In the genomic region with DNA sequence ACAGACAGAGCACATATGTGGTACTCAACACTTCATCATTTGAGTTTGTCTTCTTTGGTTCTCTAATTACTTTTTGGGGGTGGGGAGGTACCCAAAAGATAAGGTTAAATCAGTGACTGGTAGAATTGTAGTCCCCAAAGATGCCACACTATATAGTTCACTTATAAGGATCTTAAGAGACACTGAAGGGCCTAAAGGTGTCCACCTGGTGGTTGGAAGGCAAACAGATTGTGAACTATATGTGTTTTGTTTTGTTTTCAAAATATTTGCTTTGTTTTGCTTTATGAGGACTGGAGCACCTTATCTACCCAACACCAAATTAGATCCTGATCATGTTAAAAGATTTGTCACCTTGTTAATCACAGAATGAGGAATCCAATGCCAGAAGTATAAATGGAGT, we compare ENCODE assay signal across 12 cellular contexts.
DNase-seq lines count a peak whose midpoint lies in the region; ATAC-seq and TF ChIP-seq lines count a peak whose summit lies in the region.
"Had no signal": no experiment of that assay in that cellular context is flagged by ENCODE, and none has a peak within 500 bp of the region (broad histone marks: within the 10 kb centered on the region; RNA-seq: fewer than 3 reads in every experiment).

No MANE protein-coding gene starts in this region.

- H3K27me3 ChIP-seq in RWPE2 (ENCODE audit: insufficient read depth, poor library complexity, severe bottlenecking) (no peaks in the 10 kb centered on the region), thyroid gland (no peaks in the 10 kb centered on the region), tibial nerve (no peaks in the 10 kb centered on the region), left ventricle myocardium inferior (ENCODE audit: low read depth) (no peaks in the 10 kb centered on the region)

- H3K27ac Mint-ChIP-seq in HFFc6, result no peak overlapping the region
- H3K27ac Mint-ChIP-seq: activated naive CD4-positive, alpha-beta T cell treated with anti-CD3 and anti-CD28 coated beads, Interleukin-2, amount 10 ng/mL, durations not matched to agents 7 days and 5 days; natural killer cell had no signal

- no peak overlapping the region for H3K4me3 ChIP-seq in RWPE2 (ENCODE audit: severe bottlenecking)
- no peak overlapping the region for H3K4me3 ChIP-seq in thyroid gland (replicated peaks in 1 of 3)
- H3K4me3 ChIP-seq in tibial nerve, result no peak overlapping the region
- H3K4me3 ChIP-seq in left ventricle myocardium inferior, result no peak overlapping the region

- TF ChIP-seq POLR2A in thyroid gland (IDR thresholded peaks at IDR 0.05) (no peak), tibial nerve (IDR thresholded peaks at IDR 0.05) (no peak)

- peak; percentile 51; the same call in 1 of the 2 replicates for TF ChIP-seq CTCF in HFFc6 (IDR thresholded peaks at IDR 0.05)
- TF ChIP-seq CTCF in RWPE2 (IDR thresholded peaks at IDR 0.05; ENCODE audit: poor library complexity, severe bottlenecking), result peak; percentile 36
- TF ChIP-seq CTCF in thyroid gland (IDR thresholded peaks at IDR 0.05), result no peak
- TF ChIP-seq CTCF in tibial nerve (IDR thresholded peaks at IDR 0.05), result no peak
- no peak for TF ChIP-seq CTCF in left ventricle myocardium inferior (IDR thresholded peaks at IDR 0.05; ENCODE audit: borderline replicate concordance)

- H3K36me3 Mint-ChIP-seq in HFFc6 (ENCODE audit: low read depth), result no peaks in the 10 kb centered on the region
- H3K36me3 Mint-ChIP-seq: activated naive CD4-positive, alpha-beta T cell treated with anti-CD3 and anti-CD28 coated beads, Interleukin-2, amount 10 ng/mL, durations not matched to agents 7 days and 5 days; natural killer cell had no signal

- ATAC-seq in RWPE2 (ENCODE audit: low read depth) (no peak), esophagus mucosa (no peak)
- ATAC-seq: natural killer cell had no signal

- no peaks in the 10 kb centered on the region for H3K27me3 Mint-ChIP-seq in HFFc6 (ENCODE audit: insufficient read depth)
- H3K27me3 Mint-ChIP-seq: activated naive CD4-positive, alpha-beta T cell treated with anti-CD3 and anti-CD28 coated beads, Interleukin-2, amount 10 ng/mL, durations not matched to agents 7 days and 5 days had no signal

- H3K4me1 ChIP-seq in RWPE2 (ENCODE audit: insufficient read depth, poor library complexity, severe bottlenecking) (no peaks in the 10 kb centered on the region), thyroid gland (no peaks in the 10 kb centered on the region), tibial nerve (peaks cover 0 to 4% (median 0%) of the 10 kb centered on the region in 4 donors), left ventricle myocardium inferior (no peaks in the 10 kb centered on the region)

- no peaks in the 10 kb centered on the region for H3K36me3 ChIP-seq in RWPE2 (ENCODE audit: low read depth)
- no peaks in the 10 kb centered on the region for H3K36me3 ChIP-seq in thyroid gland
- no peaks in the 10 kb centered on the region for H3K36me3 ChIP-seq in tibial nerve
- no peaks in the 10 kb centered on the region for H3K36me3 ChIP-seq in left ventricle myocardium inferior

- no peak overlapping the region for H3K4me3 Mint-ChIP-seq in HFFc6
- H3K4me3 Mint-ChIP-seq: activated naive CD4-positive, alpha-beta T cell treated with anti-CD3 and anti-CD28 coated beads, Interleukin-2, amount 10 ng/mL, durations not matched to agents 7 days and 5 days; natural killer cell had no signal

- H3K27ac ChIP-seq in RWPE2 (ENCODE audit: poor library complexity, severe bottlenecking), result no peak overlapping the region
- H3K27ac ChIP-seq in thyroid gland, result no peak overlapping the region
- H3K27ac ChIP-seq in tibial nerve, result no peak overlapping the region
- no peak overlapping the region for H3K27ac ChIP-seq in left ventricle myocardium inferior (replicated peaks)

- no peaks in the 10 kb centered on the region for H3K9me3 ChIP-seq in RWPE2 (ENCODE audit: severe bottlenecking)
- H3K9me3 ChIP-seq in thyroid gland, result no peaks in the 10 kb centered on the region
- no peaks in the 10 kb centered on the region for H3K9me3 ChIP-seq in tibial nerve
- no peaks in the 10 kb centered on the region for H3K9me3 ChIP-seq in left ventricle myocardium inferior (replicated peaks)

- H3K4me1 Mint-ChIP-seq in HFFc6 (ENCODE audit: low read depth), result no peaks in the 10 kb centered on the region
- H3K4me1 Mint-ChIP-seq: activated naive CD4-positive, alpha-beta T cell treated with anti-CD3 and anti-CD28 coated beads, Interleukin-2, amount 10 ng/mL, durations not matched to agents 7 days and 5 days; natural killer cell had no signal

- intact Hi-C loops in thyroid gland (cut with DNase I) (no loop called here), left ventricle myocardium inferior (cut with micrococcal nuclease) (no loop called here)

- TF ChIP-seq EP300 in tibial nerve (IDR thresholded peaks at IDR 0.05), result no peak

- DNase-seq in ELR (ENCODE audit: low read depth), result peak; percentile 25
- no peak for DNase-seq in HFFc6
- DNase-seq in RWPE2 (ENCODE audit: low spot score), result no peak
- DNase-seq in kidney glomerular epithelial cell (lab: John Stamatoyannopoulos, UW), result peak; percentile 18
- no peak for DNase-seq in thyroid gland
- no peak for DNase-seq in tibial nerve (ENCODE audit: low spot score in 2 of 2)
- no peak for DNase-seq in left ventricle myocardium inferior
- DNase-seq: activated CD4-positive, alpha-beta T cell treated with anti-CD3 and anti-CD28 coated beads for 1 hour; activated naive CD4-positive, alpha-beta T cell treated with anti-CD3 and anti-CD28 coated beads, Interleukin-2, amount 10 ng/mL, durations not matched to agents 7 days and 5 days; natural killer cell; stimulated activated CD4-positive, alpha-beta T cell treated with anti-CD3 and anti-CD28 coated beads, Interleukin-1b, Interleukin-23, amount 100 ng/mL, for 48 hours had no signal

- no peaks in the 10 kb centered on the region for H3K9me3 Mint-ChIP-seq in HFFc6
- H3K9me3 Mint-ChIP-seq: activated naive CD4-positive, alpha-beta T cell treated with anti-CD3 and anti-CD28 coated beads, Interleukin-2, amount 10 ng/mL, durations not matched to agents 7 days and 5 days; natural killer cell had no signal

Comparison
In these comparisons a context has a peak if more than half of its experiments do, and no peak if none do; other contexts are left out.
1. DNase-seq: peak in ELR (single experiment) and kidney glomerular epithelial cell (single experiment); none in HFFc6 (single experiment), RWPE2 (single experiment), thyroid gland (0 of 2), tibial nerve (0 of 2) and left ventricle myocardium inferior (single experiment).
2. CTCF ChIP-seq: peak in HFFc6 (single experiment) and RWPE2 (single experiment); none in thyroid gland (0 of 6), tibial nerve (0 of 5) and left ventricle myocardium inferior (single experiment).